In genomic region chr16:3051009-3051408, GRCh38 we compare ENCODE assay signal across 14 cellular contexts. TPM values are rescaled to one million over a fixed set of nuclear protein-coding genes. Genes with fewer than 3 reads are reported as not detected.
"Had no signal": no experiment of that assay in that cellular context is flagged by ENCODE, and none has a peak within 500 bp of the region (broad histone marks: within the 10 kb centered on the region; RNA-seq: fewer than 3 reads in every experiment).

No MANE protein-coding gene starts in this region.

- H3K4me3 Mint-ChIP-seq: naive B cell had no signal

- H3K27ac ChIP-seq: ascending aorta, suprapubic skin, upper lobe of right lung had no signal

- H3K9me3 ChIP-seq: ascending aorta, suprapubic skin, upper lobe of right lung had no signal

- DNase-seq: activated T-cell treated with anti-CD3 and anti-CD28 coated beads for 4 hours; hypothalamus; midbrain; naive B cell; stimulated activated CD4-positive, alpha-beta T cell treated with anti-CD3 and anti-CD28 coated beads, Interleukin-12 subunit alpha, Interleukin-12 subunit beta, amount 100 ng/mL, for 4 hours; stimulated activated naive CD8-positive, alpha-beta T cell treated with anti-CD3 and anti-CD28 coated beads, Interleukin-15, Interleukin-2, amounts not matched to agents 100 U/mL and 50 U/mL, for 24 hours; upper lobe of right lung had no signal

- H3K36me3 ChIP-seq: ascending aorta, suprapubic skin, upper lobe of right lung had no signal

- H3K4me3 ChIP-seq: ascending aorta, lung, suprapubic skin, upper lobe of right lung had no signal

- H3K9me3 Mint-ChIP-seq: naive B cell had no signal

- H3K36me3 Mint-ChIP-seq: naive B cell had no signal

- H3K27ac Mint-ChIP-seq: naive B cell had no signal

- ATAC-seq: sciatic nerve; stimulated activated naive CD8-positive, alpha-beta T cell treated with anti-CD3 and anti-CD28 coated beads, Interleukin-15, Interleukin-2, amounts not matched to agents 100 U/mL and 50 U/mL, for 24 hours; upper lobe of right lung had no signal

RNA-seq across cellular contexts. Expression of gene BICDL2, which starts 14.3 kb away (rescaled TPM):
- total RNA-seq: ascending aorta, glomerular endothelial cell, osteoblast, pulmonary artery endothelial cell had no signal
